ENCODE assay signal across 8 cellular contexts in the genomic region with DNA sequence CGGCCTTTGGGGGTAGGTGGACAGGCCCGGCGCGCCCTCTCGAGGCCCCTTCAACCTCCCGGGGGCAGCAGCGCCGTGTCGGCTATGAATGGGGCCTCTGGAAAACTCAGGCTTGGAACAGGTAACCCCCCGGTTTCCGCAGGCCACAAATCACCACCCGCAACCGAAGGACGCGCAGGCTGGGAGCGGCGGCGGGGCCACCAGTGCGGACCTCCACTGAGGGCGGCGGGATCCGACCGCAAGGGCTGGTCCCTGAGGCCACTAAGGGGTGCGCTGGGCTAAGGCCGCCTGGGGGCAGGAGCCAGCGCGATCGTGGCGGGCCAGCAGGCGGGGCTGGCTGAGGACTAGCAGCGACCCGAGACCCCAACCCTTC. TPM values are rescaled to one million over a fixed set of nuclear protein-coding genes. Genes with fewer than 3 reads are reported as not detected.
DNase-seq lines count a peak whose midpoint lies in the region; ATAC-seq and TF ChIP-seq lines count a peak whose summit lies in the region.

No MANE protein-coding gene starts in this region.

- peaks cover 48% of the 10 kb centered on the region for H4K20me1 ChIP-seq in IMR-90 (ENCODE audit: insufficient read depth, low read length)

- peak overlapping the region; percentile 96 for H2AFZ ChIP-seq in IMR-90 (replicated peaks; ENCODE audit: low read length, poor library complexity)
- H2AFZ ChIP-seq in trophoblast cell (ENCODE audit: insufficient read depth, low read length, poor library complexity): peak overlapping the region; percentile 78

- ATAC-seq in GM21390 (IDR thresholded peaks at IDR 0.05; ENCODE audit: unreplicated experiment) (peak; percentile 26), IMR-90 (ENCODE audit: low read depth) (peak; percentile 40), Right ventricle myocardium superior (ENCODE audit: poor library complexity) (peak; percentile 47)

- H3K4ac ChIP-seq in IMR-90 (ENCODE audit: low read depth, low read length): peak overlapping the region; percentile 86
- H3K4ac ChIP-seq in trophoblast cell (ENCODE audit: low read depth, low read length): peak overlapping the region; percentile 87

- TF ChIP-seq CTCF in GM10248 (IDR thresholded peaks at IDR 0.05; ENCODE audit: control extremely low read depth, extremely low read depth, low read depth, missing control alignments) (peak; percentile 50), IMR-90 (conservative IDR thresholded peaks at IDR 0.05; ENCODE audit: low read depth, low read length) (peak; percentile 26)

- CTCF ChIA-PET in GM10248 (lab: Yijun Ruan, JAX) (interaction anchor here (0.6 to 2.2 kb wide), 10 partner anchors 9 to 519 kb away, joined by 3 to 24 read pairs (median 4); partner anchors contain the start of gene MIEF1), IMR-90 (lab: Yijun Ruan, JAX) (interaction anchor here (0.6 to 0.7 kb wide), 2 partner anchors 120 to 200 kb away, joined by 3 read pairs; partner anchors contain the start of genes RPL3 and TAB1)
- CTCF ChIA-PET in activated naive CD4-positive, alpha-beta T cell treated with anti-CD3 and anti-CD28 coated beads, Interleukin-2, amount 10 ng/mL, durations not matched to agents 7 days and 5 days (lab: Charles Lee): interaction anchor here (0.6 to 1.2 kb wide), 9 partner anchors 9 to 201 kb away, joined by 3 to 9 read pairs (median 5); partner anchors contain the start of genes MIEF1, RPL3 and TAB1

- H3K23ac ChIP-seq in IMR-90 (ENCODE audit: low read depth, low read length) (no peak overlapping the region), trophoblast cell (ENCODE audit: low read length) (no peak overlapping the region)

- H3K36me3 ChIP-seq in IMR-90 (ENCODE audit: control insufficient read depth, insufficient read depth, low read length): peaks cover 42% of the 10 kb centered on the region
- H3K36me3 ChIP-seq in trophoblast cell (ENCODE audit: control insufficient read depth in 1 of 2, insufficient read depth in 2 of 2, low read length in 2 of 2): peaks cover 38 to 47% of the 10 kb centered on the region in 2 experiments

- peak overlapping the region; percentile 97 for H3K4me2 ChIP-seq in IMR-90 (ENCODE audit: low read depth, low read length)
- H3K4me2 ChIP-seq in trophoblast cell (ENCODE audit: low read length): peak overlapping the region; percentile 82

- H2BK5ac ChIP-seq in IMR-90 (ENCODE audit: low read depth, low read length, poor library complexity, severe bottlenecking) (peak overlapping the region; percentile 48), trophoblast cell (ENCODE audit: low read depth, low read length, poor library complexity) (peak overlapping the region; percentile 86)

- H4K91ac ChIP-seq in IMR-90 (ENCODE audit: insufficient read depth, low read depth, low read length) (peak overlapping the region; percentile 41), trophoblast cell (ENCODE audit: low read depth, low read length) (peak overlapping the region; percentile 96)

- H3K56ac ChIP-seq in IMR-90 (ENCODE audit: extremely low read depth, insufficient read depth, low read length): peak overlapping the region; percentile 91; the same call in 1 of the 2 replicates

- H2AK5ac ChIP-seq in IMR-90 (ENCODE audit: low read depth, low read length): peak overlapping the region; percentile 71
- peak overlapping the region; percentile 66 for H2AK5ac ChIP-seq in trophoblast cell (ENCODE audit: low read length)

- no TSS peak for BruUV-seq in IMR-90 (replicated peaks; lab: Mats Ljungman, UMichigan)

- H3K79me1 ChIP-seq in IMR-90 (ENCODE audit: low read depth in 1 of 2, low read length in 2 of 2) (peaks cover 26 to 66% of the 10 kb centered on the region in 2 experiments), trophoblast cell (ENCODE audit: low read length) (peaks cover 20% of the 10 kb centered on the region)

- peak overlapping the region; percentile 59 for H2AK9ac ChIP-seq in IMR-90 (replicated peaks; ENCODE audit: low read depth, low read length, poor library complexity)

- no peaks in the 10 kb centered on the region for H3K27me3 ChIP-seq in IMR-90 (ENCODE audit: control insufficient read depth, insufficient read depth, low read length)
- H3K27me3 ChIP-seq in trophoblast cell (ENCODE audit: insufficient read depth, low read length): no peaks in the 10 kb centered on the region

- peaks cover 59% of the 10 kb centered on the region for H3K4me1 Mint-ChIP-seq in activated naive CD4-positive, alpha-beta T cell treated with anti-CD3 and anti-CD28 coated beads, Interleukin-2, amount 10 ng/mL, durations not matched to agents 7 days and 5 days

- peak overlapping the region; percentile 98 for H3K27ac Mint-ChIP-seq in activated naive CD4-positive, alpha-beta T cell treated with anti-CD3 and anti-CD28 coated beads, Interleukin-2, amount 10 ng/mL, durations not matched to agents 7 days and 5 days

- TF ChIP-seq POLR2A in IMR-90 (IDR thresholded peaks at IDR 0.05; ENCODE audit: low read depth, low read length): no peak

- H2BK120ac ChIP-seq in IMR-90 (ENCODE audit: low read depth, low read length): no peak overlapping the region; the same call in 1 of the 2 replicates
- H2BK120ac ChIP-seq in trophoblast cell (ENCODE audit: insufficient read depth, low read length, poor library complexity): peak overlapping the region; percentile 82

- peak overlapping the region; percentile 90 to 91; a peak in 3 of 4 replicates for H4K8ac ChIP-seq in IMR-90 (ENCODE audit: low read depth in 2 of 2, low read length in 2 of 2)
- H4K8ac ChIP-seq in trophoblast cell (ENCODE audit: low read depth, low read length): peak overlapping the region; percentile 90

- H3K18ac ChIP-seq in IMR-90 (ENCODE audit: low read depth, low read length): no peak overlapping the region
- peak overlapping the region; percentile 94 for H3K18ac ChIP-seq in trophoblast cell (ENCODE audit: low read length)

- in situ Hi-C loops in IMR-90 (cut with MboI; ENCODE audit: low sequenced_read_pairs): loop anchor here (10.0 kb wide), 2 partner anchors 115 to 205 kb away; partner anchors contain the start of gene RPL3

- H3K4me3 Mint-ChIP-seq in activated naive CD4-positive, alpha-beta T cell treated with anti-CD3 and anti-CD28 coated beads, Interleukin-2, amount 10 ng/mL, durations not matched to agents 7 days and 5 days: peak overlapping the region; percentile 93

- H3K79me2 ChIP-seq in trophoblast cell (ENCODE audit: control insufficient read depth, insufficient read depth, low read length, poor library complexity): peaks cover 20% of the 10 kb centered on the region

- intact Hi-C loops in IMR-90 (cut with micrococcal nuclease): loop anchor here (1.0 to 10.0 kb wide), 6 partner anchors 17 to 347 kb away; partner anchors contain the start of genes MIEF1 and RPL3
- intact Hi-C loops in Right ventricle myocardium superior (cut with DNase I): loop anchor here (10.0 kb wide), 2 partner anchors 175 to 345 kb away; partner anchors contain the start of gene SYNGR1

- TF ChIP-seq RAD21 in IMR-90 (IDR thresholded peaks at IDR 0.05; ENCODE audit: low read length): no peak

- H3K4me3 ChIP-seq in IMR-90 (ENCODE audit: insufficient read depth, low read depth, low read length): peak overlapping the region; percentile 89
- H3K4me3 ChIP-seq in trophoblast cell (ENCODE audit: low read depth, low read length): peak overlapping the region; percentile 87

- POLR2A ChIA-PET in GM10248 (lab: Yijun Ruan, JAX): interaction anchor here (0.6 to 2.2 kb wide), 21 partner anchors 8 to 1845 kb away, joined by 3 to 25 read pairs (median 5); partner anchors contain the start of genes CBX7, MIEF1, RPL3 and RPS19BP1
- POLR2A ChIA-PET in IMR-90 (lab: Charles Lee; ENCODE audit: unreplicated experiment): interaction anchor here (0.5 to 1.2 kb wide), 7 partner anchors 9 to 899 kb away, joined by 3 to 8 read pairs (median 4); partner anchors contain the start of genes MIEF1 and TAB1

- no peaks in the 10 kb centered on the region for H3K9me3 ChIP-seq in IMR-90 (ENCODE audit: control insufficient read depth, insufficient read depth, low read length)
- H3K9me3 ChIP-seq in trophoblast cell (ENCODE audit: insufficient read depth, low read depth, low read length): no peaks in the 10 kb centered on the region

- H3K4me1 ChIP-seq in IMR-90 (ENCODE audit: control insufficient read depth, insufficient read depth, low read length): peaks cover 4% of the 10 kb centered on the region
- peaks cover 11 to 17% of the 10 kb centered on the region in 2 experiments for H3K4me1 ChIP-seq in trophoblast cell (ENCODE audit: control insufficient read depth in 1 of 2, insufficient read depth in 2 of 2, low read length in 2 of 2)

- peaks cover 58% of the 10 kb centered on the region for H3K36me3 Mint-ChIP-seq in activated naive CD4-positive, alpha-beta T cell treated with anti-CD3 and anti-CD28 coated beads, Interleukin-2, amount 10 ng/mL, durations not matched to agents 7 days and 5 days

- WGBS in IMR-90 (ENCODE audit: extremely low coverage in 2 of 2, insufficient read length in 1 of 2), 2 experiments: 0% methylated on average over 16 of the region's 32 CpGs; no CpG with 5 or more reads in 1 of the 2 experiments
- WGBS in trophoblast cell (ENCODE audit: extremely low coverage, insufficient coverage, insufficient read length): no CpG with 5 or more reads among the region's 32 CpGs

- peak overlapping the region; percentile 90 for H3K9ac ChIP-seq in IMR-90 (ENCODE audit: low read depth, low read length)
- H3K9ac ChIP-seq in trophoblast cell (ENCODE audit: low read length): peak overlapping the region; percentile 96

- H3K9me3 Mint-ChIP-seq in activated naive CD4-positive, alpha-beta T cell treated with anti-CD3 and anti-CD28 coated beads, Interleukin-2, amount 10 ng/mL, durations not matched to agents 7 days and 5 days: no peaks in the 10 kb centered on the region

- H4K5ac ChIP-seq in IMR-90 (ENCODE audit: low read depth, low read length): peak overlapping the region; percentile 37; the same call in 1 of the 2 replicates

- peaks cover 4% of the 10 kb centered on the region; the same call in 1 of the 2 replicates for H3K9me1 ChIP-seq in IMR-90 (ENCODE audit: insufficient read depth, low read length)

- no peak overlapping the region for H2BK20ac ChIP-seq in IMR-90 (ENCODE audit: low read depth, low read length)

- H3K14ac ChIP-seq in IMR-90 (replicated peaks; ENCODE audit: low read depth, low read length) (peak overlapping the region; percentile 36; the same call in 1 of the 2 replicates), trophoblast cell (ENCODE audit: low read length) (peak overlapping the region; percentile 95)

- DNase-seq in GM10248 (ENCODE audit: extremely low spot score): peak; percentile 50
- no peak for DNase-seq in IMR-90
- DNase-seq in activated naive CD4-positive, alpha-beta T cell treated with anti-CD3 and anti-CD28 coated beads, Interleukin-2, amount 10 ng/mL, durations not matched to agents 7 days and 5 days: no peak
- DNase-seq in Right ventricle myocardium superior: peak; percentile 79
- peak in 1 of 2 donors; percentile 51 for DNase-seq in trophoblast cell
- DNase-seq in NCI-H2227 (lab: John Stamatoyannopoulos, UW; ENCODE audit: unreplicated experiment): no peak
- no peak for DNase-seq in activated CD4-positive, alpha-beta T cell treated with anti-CD3 and anti-CD28 coated beads for 4 hours

- peak overlapping the region; percentile 74 for H4K12ac ChIP-seq in trophoblast cell (ENCODE audit: low read depth, low read length)

- peak overlapping the region; percentile 75 for H3K27ac ChIP-seq in IMR-90 (ENCODE audit: insufficient read depth, low read length)
- peak overlapping the region; percentile 91 for H3K27ac ChIP-seq in trophoblast cell (ENCODE audit: low read depth, low read length)

- no peak overlapping the region for H2BK15ac ChIP-seq in IMR-90 (ENCODE audit: low read depth, low read length)

- no peak overlapping the region for H2BK12ac ChIP-seq in trophoblast cell (ENCODE audit: low read length)

- peaks cover 7% of the 10 kb centered on the region for H3K27me3 Mint-ChIP-seq in activated naive CD4-positive, alpha-beta T cell treated with anti-CD3 and anti-CD28 coated beads, Interleukin-2, amount 10 ng/mL, durations not matched to agents 7 days and 5 days

- dilution Hi-C loops in IMR-90 (cut with HindIII; ENCODE audit: low sequenced_read_pairs, unreplicated experiment): no loop called here

RNA-seq across cellular contexts. Expression of gene ATF4, which starts 0.7 kb away (rescaled TPM):
- total RNA-seq in IMR-90 (2012; rRNA removed): 136 and 148 TPM in 2 replicates
- polyA plus RNA-seq in IMR-90 (2012; rRNA removed): 662 and 949 TPM in 2 replicates
- polyA plus RNA-seq in IMR-90 (2012; cell fraction: cytosol; rRNA removed): 533 and 881 TPM in 2 replicates
- polyA plus RNA-seq in IMR-90 (2012; cell fraction: nucleus; rRNA removed; ENCODE audit: low replicate concordance): 1,013 and 1,510 TPM in 2 replicates
- total RNA-seq in Right ventricle myocardium superior: 200 TPM
- 602 and 615 TPM in 2 replicates for polyA plus RNA-seq in trophoblast cell (2013)

RNA-seq across cellular contexts. Expression of gene RPS19BP1, which starts 12.9 kb away (rescaled TPM):
- 33.0 and 33.6 TPM in 2 replicates for total RNA-seq in IMR-90 (2012; rRNA removed)
- 95.4 and 117 TPM in 2 replicates for polyA plus RNA-seq in IMR-90 (2012; rRNA removed)
- polyA plus RNA-seq in IMR-90 (2012; cell fraction: cytosol; rRNA removed): 117 and 206 TPM in 2 replicates
- 65.7 and 74.5 TPM in 2 replicates for polyA plus RNA-seq in IMR-90 (2012; cell fraction: nucleus; rRNA removed; ENCODE audit: low replicate concordance)
- total RNA-seq in Right ventricle myocardium superior: 59.0 TPM
- polyA plus RNA-seq in trophoblast cell (2013): 87.1 and 87.7 TPM in 2 replicates

RNA-seq across cellular contexts. Expression of gene MIEF1, which starts 17.6 kb away (rescaled TPM):
- total RNA-seq in IMR-90 (2012; rRNA removed): 9.7 and 12.2 TPM in 2 replicates
- polyA plus RNA-seq in IMR-90 (2012; rRNA removed): 15.0 and 16.9 TPM in 2 replicates
- polyA plus RNA-seq in IMR-90 (2012; cell fraction: cytosol; rRNA removed): 9.7 and 13.5 TPM in 2 replicates
- 8.6 and 12.3 TPM in 2 replicates for polyA plus RNA-seq in IMR-90 (2012; cell fraction: nucleus; rRNA removed; ENCODE audit: low replicate concordance)
- total RNA-seq in Right ventricle myocardium superior: 16.7 TPM
- 26.5 and 27.5 TPM in 2 replicates for polyA plus RNA-seq in trophoblast cell (2013)

RNA-seq across cellular contexts. Expression of gene CACNA1I, which starts 50.9 kb away (rescaled TPM):
- total RNA-seq in IMR-90 (2012; rRNA removed) (under 0.01 TPM in 1 of 2 replicates, not detected in the other), Right ventricle myocardium superior (0.03 TPM)
- polyA plus RNA-seq in IMR-90 (2012; rRNA removed): 0.01 and 0.02 TPM in 2 replicates
- polyA plus RNA-seq in IMR-90 (2012; cell fraction: cytosol; rRNA removed): 0.01 TPM in 2 replicates
- polyA plus RNA-seq in IMR-90 (2012; cell fraction: nucleus; rRNA removed; ENCODE audit: low replicate concordance): 0.03 and 0.05 TPM in 2 replicates
- 0.08 and 0.10 TPM in 2 replicates for polyA plus RNA-seq in trophoblast cell (2013)

Comparison
In these comparisons a context has a peak if more than half of its experiments do, and no peak if none do; other contexts are left out.
1. DNase-seq: peak in GM10248 (single experiment) and Right ventricle myocardium superior (single experiment); none in IMR-90 (single experiment), activated naive CD4-positive, alpha-beta T cell treated with anti-CD3 and anti-CD28 coated beads, Interleukin-2, amount 10 ng/mL, durations not matched to agents 7 days and 5 days (single experiment), NCI-H2227 (single experiment) and activated CD4-positive, alpha-beta T cell treated with anti-CD3 and anti-CD28 coated beads for 4 hours (0 of 2).
2. Peak in every context shown above with its lines, with median percentiles within 50 percentile points of each other: ATAC-seq.